Comparison of ENCODE assay signal across 1 cellular context in the genomic region with DNA sequence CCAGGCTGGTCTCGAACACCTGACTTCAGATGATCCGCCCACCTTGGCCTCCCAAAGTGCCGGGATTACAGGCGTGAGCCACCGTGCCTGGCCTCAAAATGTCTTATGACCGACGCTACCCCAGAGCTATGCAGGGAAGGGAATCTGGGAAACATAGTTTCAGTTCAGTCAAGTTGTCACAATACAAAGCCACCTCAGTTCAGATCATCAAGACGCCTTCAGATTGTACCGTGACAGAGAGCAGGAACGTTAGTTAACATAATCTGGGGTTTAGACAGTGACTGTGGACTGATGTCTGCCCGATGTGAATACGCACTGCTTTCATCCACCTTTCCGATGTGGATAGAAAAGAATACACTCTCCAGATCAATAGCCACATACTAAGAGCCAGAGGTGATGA.
TF ChIP-seq lines count a peak whose summit lies in the region.

No MANE protein-coding gene starts in this region.

TF ChIP-seq in K562, 482 proteins besides CTCF, POLR2A, EP300 and RAD21 (continued from another document):
- no peak for TF ChIP-seq BRD9 (IDR thresholded peaks at IDR 0.05; ENCODE audit: low read depth, partially characterized antibody)
- TF ChIP-seq KDM1A (IDR thresholded peaks at IDR 0.05), result peak in 1 of 2 experiments; percentile 31; a peak in 1 of 4 replicates
